Comparison of ENCODE assay signal across 12 cellular contexts in the genomic region with DNA sequence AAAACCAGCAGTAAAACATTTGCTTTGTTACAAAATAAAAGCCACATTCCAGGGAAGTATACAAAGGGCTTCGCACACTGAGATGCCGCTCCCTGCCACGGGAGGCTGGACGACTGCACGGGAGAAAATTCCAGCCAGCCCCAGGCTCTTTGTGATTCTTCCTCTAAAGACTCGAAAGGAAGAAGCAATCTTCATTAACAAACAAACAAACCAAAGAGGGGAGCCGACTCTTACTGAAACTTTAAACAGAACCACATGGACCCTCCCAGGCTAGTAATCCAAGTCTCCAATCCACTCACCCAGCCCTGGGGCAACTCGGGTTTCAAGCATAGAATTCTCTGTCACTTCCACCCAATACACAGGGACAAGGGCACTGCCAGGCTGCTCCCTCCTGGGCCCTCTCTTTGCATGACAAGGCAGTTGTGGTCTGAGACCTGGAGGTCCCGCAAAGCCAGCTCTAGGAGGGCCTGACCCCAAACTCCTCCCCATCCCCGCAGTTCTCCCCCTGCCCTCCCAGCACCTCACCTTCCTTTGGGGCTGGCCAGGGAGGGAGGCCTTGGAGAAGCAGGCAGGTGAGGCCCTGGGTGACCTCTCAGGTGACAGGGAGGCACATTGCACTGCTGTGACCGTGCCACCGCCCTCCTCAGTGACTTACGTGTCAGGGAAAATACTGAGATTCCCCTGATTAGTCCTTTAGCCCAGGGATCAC. TPM values are rescaled to one million over a fixed set of nuclear protein-coding genes. Genes with fewer than 3 reads are reported as not detected.
DNase-seq lines count a peak whose midpoint lies in the region; ATAC-seq, FAIRE-seq and TF ChIP-seq lines count a peak whose summit lies in the region.
"Had no signal": no experiment of that assay in that cellular context is flagged by ENCODE, and none has a peak within 500 bp of the region (broad histone marks: within the 10 kb centered on the region; RNA-seq: fewer than 3 reads in every experiment).

No MANE protein-coding gene starts in this region.

- H2AK5ac ChIP-seq in trophoblast cell (ENCODE audit: low read length) = peak overlapping the region; percentile 76

- intact Hi-C loops in left ventricle myocardium inferior (cut with micrococcal nuclease) = no loop called here

- DNase-seq in GM04503 (ENCODE audit: low read depth) (peak; percentile 67), SW480 (ENCODE audit: low spot score) (peak; percentile 44), left ventricle myocardium inferior (peak; percentile 12), trophoblast cell (no peak), frontal cortex (ENCODE audit: low spot score in 2 of 2) (no peak), tibial nerve (ENCODE audit: low spot score in 2 of 2) (no peak)
- no peak for DNase-seq in stimulated activated CD4-positive, alpha-beta T cell treated with anti-CD3 and anti-CD28 coated beads, Interleukin-15, amount 100 ng/mL, for 24 hours
- DNase-seq: activated CD8-positive, alpha-beta memory T cell treated with anti-CD3 and anti-CD28 coated beads for 24 hours; amygdala; NCI-H526 treated with DMSO at 0.1 percent for 48 hours had no signal

- no peak overlapping the region for H4K12ac ChIP-seq in trophoblast cell (ENCODE audit: low read depth, low read length)

- H2AFZ ChIP-seq in trophoblast cell (ENCODE audit: insufficient read depth, low read length, poor library complexity) = no peak overlapping the region

- no peaks in the 10 kb centered on the region for H3K27me3 ChIP-seq in left ventricle myocardium inferior (ENCODE audit: low read depth)
- H3K27me3 ChIP-seq in trophoblast cell (ENCODE audit: insufficient read depth, low read length) = no peaks in the 10 kb centered on the region
- no peaks in the 10 kb centered on the region for H3K27me3 ChIP-seq in tibial nerve

- H3K14ac ChIP-seq in trophoblast cell (ENCODE audit: low read length) = peak overlapping the region; percentile 38

- no peak for TF ChIP-seq EP300 in tibial nerve (IDR thresholded peaks at IDR 0.05)

- no peaks in the 10 kb centered on the region for H3K79me2 ChIP-seq in trophoblast cell (ENCODE audit: control insufficient read depth, insufficient read depth, low read length, poor library complexity)

- H3K27ac ChIP-seq in left ventricle myocardium inferior (replicated peaks) (no peak overlapping the region), trophoblast cell (ENCODE audit: low read depth, low read length) (no peak overlapping the region), tibial nerve (peak overlapping the region in 1 of 4 donors; percentile 15)

- peak overlapping the region; percentile 2 for H3K4me2 ChIP-seq in trophoblast cell (ENCODE audit: low read length)

- H2BK120ac ChIP-seq in trophoblast cell (ENCODE audit: insufficient read depth, low read length, poor library complexity) = no peak overlapping the region

- H2BK12ac ChIP-seq in trophoblast cell (ENCODE audit: low read length) = peak overlapping the region; percentile 64

- no peak overlapping the region for H3K4ac ChIP-seq in trophoblast cell (ENCODE audit: low read depth, low read length)

- no peak overlapping the region for H2BK5ac ChIP-seq in trophoblast cell (ENCODE audit: low read depth, low read length, poor library complexity)

- H3K18ac ChIP-seq in trophoblast cell (ENCODE audit: low read length) = no peak overlapping the region

- TF ChIP-seq CTCF in left ventricle myocardium inferior (IDR thresholded peaks at IDR 0.05; ENCODE audit: borderline replicate concordance) (no peak), tibial nerve (IDR thresholded peaks at IDR 0.05) (no peak)

- peaks cover 3% of the 10 kb centered on the region for H3K79me1 ChIP-seq in trophoblast cell (ENCODE audit: low read length)

- H3K9ac ChIP-seq in trophoblast cell (ENCODE audit: low read length) = no peak overlapping the region

- WGBS in trophoblast cell (ENCODE audit: extremely low coverage, insufficient coverage, insufficient read length) = no CpG with 5 or more reads among the region's 13 CpGs
- WGBS in tibial nerve, 2 donors = 29 to 53% methylated on average over 12 to 13 of the region's 13 CpGs

- TF ChIP-seq POLR2A in tibial nerve (IDR thresholded peaks at IDR 0.05) = no peak

- H3K36me3 ChIP-seq in left ventricle myocardium inferior (no peaks in the 10 kb centered on the region), trophoblast cell (ENCODE audit: control insufficient read depth in 1 of 2, insufficient read depth in 2 of 2, low read length in 2 of 2) (no peaks in the 10 kb centered on the region), tibial nerve (no peaks in the 10 kb centered on the region)

- no peak overlapping the region for H3K4me3 ChIP-seq in left ventricle myocardium inferior
- no peak overlapping the region for H3K4me3 ChIP-seq in trophoblast cell (ENCODE audit: low read depth, low read length)
- H3K4me3 ChIP-seq in tibial nerve = no peak overlapping the region

- H3K23ac ChIP-seq in trophoblast cell (ENCODE audit: low read length) = no peak overlapping the region

- ATAC-seq in GM18517 (IDR thresholded peaks at IDR 0.05; ENCODE audit: unreplicated experiment) = no peak
- ATAC-seq: stimulated activated effector memory CD8-positive, alpha-beta T cell treated with anti-CD3 and anti-CD28 coated beads, Interleukin-12 subunit alpha, Interleukin-12 subunit beta, amount 100 ng/mL, for 72 hours had no signal

- FAIRE-seq in frontal cortex (lab: Jason Lieb, UNC) = no peak

- H4K8ac ChIP-seq in trophoblast cell (ENCODE audit: low read depth, low read length) = no peak overlapping the region

- H3K9me3 ChIP-seq in left ventricle myocardium inferior (replicated peaks) = peaks cover 5% of the 10 kb centered on the region
- peaks cover 7% of the 10 kb centered on the region for H3K9me3 ChIP-seq in trophoblast cell (ENCODE audit: insufficient read depth, low read depth, low read length)
- H3K9me3 ChIP-seq in tibial nerve = no peaks in the 10 kb centered on the region

- H3K4me1 ChIP-seq in left ventricle myocardium inferior (peaks cover 11% of the 10 kb centered on the region), trophoblast cell (ENCODE audit: control insufficient read depth in 1 of 2, insufficient read depth in 2 of 2, low read length in 2 of 2) (peaks cover 0 to 5% of the 10 kb centered on the region in 2 experiments), tibial nerve (peaks cover 0 to 9% (median 2%) of the 10 kb centered on the region in 4 donors)

- H4K91ac ChIP-seq in trophoblast cell (ENCODE audit: low read depth, low read length) = peak overlapping the region; percentile 11

RNA-seq across cellular contexts. Expression of gene COL18A1, which starts 26.6 kb away (rescaled TPM):
- total RNA-seq in left ventricle myocardium inferior (66.5 TPM), frontal cortex (11.4 TPM), tibial nerve (100 to 1,000 TPM; 124 to 224 (median 173) TPM)
- 174 and 188 TPM in 2 replicates for polyA plus RNA-seq in trophoblast cell (2013)

Comparison
In these comparisons a context has a peak if more than half of its experiments do, and no peak if none do; other contexts are left out.
1. DNase-seq: peak in GM04503 (single experiment), SW480 (single experiment) and left ventricle myocardium inferior (single experiment); none in trophoblast cell (0 of 2), frontal cortex (0 of 2), tibial nerve (0 of 2) and stimulated activated CD4-positive, alpha-beta T cell treated with anti-CD3 and anti-CD28 coated beads, Interleukin-15, amount 100 ng/mL, for 24 hours (single experiment).